ENCODE assay signal across 1 cellular context in genomic region chr16:27492588-27492979, GRCh38.
TF ChIP-seq lines count a peak whose summit lies in the region.

No MANE protein-coding gene starts in this region.

TF ChIP-seq in WTC11, 78 proteins besides CTCF, POLR2A, EP300 and RAD21 (continued from another document):
- TF ChIP-seq AR (CRISPR knock-in tag; IDR thresholded peaks at IDR 0.05), result no peak
